In the genomic region with DNA sequence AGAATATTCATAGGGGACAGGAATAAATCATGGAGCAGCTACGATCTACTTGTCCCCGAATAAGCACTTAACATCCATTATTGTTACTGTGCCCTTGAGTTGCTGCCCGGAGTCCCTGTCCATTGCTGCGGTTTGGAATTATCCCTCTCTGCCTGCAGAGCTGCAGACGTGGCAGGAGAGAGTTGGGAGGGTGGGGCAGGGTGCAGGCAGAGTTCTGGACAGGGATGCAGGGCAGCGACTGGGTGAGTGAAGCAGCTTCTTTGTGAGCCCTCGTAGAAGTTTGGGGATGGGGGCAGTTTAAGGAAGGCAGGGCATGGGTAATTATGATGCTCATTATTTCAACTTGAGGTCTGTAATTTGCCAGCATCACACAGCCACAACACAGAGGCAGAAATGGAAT, we compare ENCODE assay signal across 9 cellular contexts. TPM values are rescaled to one million over a fixed set of nuclear protein-coding genes. Genes with fewer than 3 reads are reported as not detected.
DNase-seq lines count a peak whose midpoint lies in the region; ATAC-seq and TF ChIP-seq lines count a peak whose summit lies in the region.
"Had no signal": no experiment of that assay in that cellular context is flagged by ENCODE, and none has a peak within 500 bp of the region (broad histone marks: within the 10 kb centered on the region; RNA-seq: fewer than 3 reads in every experiment).

No MANE protein-coding gene starts in this region.

- no peak overlapping the region for H3K9ac ChIP-seq in MM.1S (ENCODE audit: low read length)

- H3F3A ChIP-seq in MM.1S (ENCODE audit: insufficient read depth, low read length): no peaks in the 10 kb centered on the region

- 37 to 43% methylated on average over 3 to 7 of the region's 7 CpGs for WGBS in transverse colon (ENCODE audit: low coverage in 1 of 2), 2 donors

- H3K36me3 ChIP-seq in BE2C (no peaks in the 10 kb centered on the region), MM.1S (replicated peaks; ENCODE audit: insufficient read depth, low read length) (no peaks in the 10 kb centered on the region), transverse colon (no peaks in the 10 kb centered on the region), MG63 (no peaks in the 10 kb centered on the region)

- DNase-seq in BE2C (no peak), MM.1S (no peak), foreskin keratinocyte (no peak), mucosa of gallbladder (ENCODE audit: low spot score) (no peak), transverse colon (no peak), MG63 (no peak)
- DNase-seq in effector CD8-positive, alpha-beta T cell (lab: John Stamatoyannopoulos, UW): no peak

- H3K9me3 ChIP-seq in BE2C (no peaks in the 10 kb centered on the region), MM.1S (replicated peaks; ENCODE audit: insufficient read depth, low read length) (no peaks in the 10 kb centered on the region), transverse colon (no peaks in the 10 kb centered on the region), MG63 (no peaks in the 10 kb centered on the region)

- H3K4me1 ChIP-seq in BE2C: peaks cover 16% of the 10 kb centered on the region
- H3K4me1 ChIP-seq in MM.1S (ENCODE audit: low read length): no peaks in the 10 kb centered on the region
- no peaks in the 10 kb centered on the region for H3K4me1 ChIP-seq in foreskin keratinocyte
- H3K4me1 ChIP-seq in transverse colon: peaks cover 0 to 23% (median 5%) of the 10 kb centered on the region in 4 donors

- no peak for TF ChIP-seq POLR2A in transverse colon (IDR thresholded peaks at IDR 0.05)

- no peaks in the 10 kb centered on the region for H3K27me3 ChIP-seq in BE2C
- no peaks in the 10 kb centered on the region for H3K27me3 ChIP-seq in MM.1S (replicated peaks; ENCODE audit: insufficient read depth, low read length)
- H3K27me3 ChIP-seq in foreskin keratinocyte: no peaks in the 10 kb centered on the region
- H3K27me3 ChIP-seq in transverse colon: no peaks in the 10 kb centered on the region
- H3K27me3 ChIP-seq in MG63: no peaks in the 10 kb centered on the region

- peak; percentile 7 for ATAC-seq in GM19463 (IDR thresholded peaks at IDR 0.05; ENCODE audit: unreplicated experiment)
- peak; percentile 18 for ATAC-seq in foreskin keratinocyte

- TF ChIP-seq CTCF in BE2C (IDR thresholded peaks at IDR 0.05; ENCODE audit: low read depth, low read length): no peak
- TF ChIP-seq CTCF in MM.1S (IDR thresholded peaks at IDR 0.05; ENCODE audit: low read length): no peak
- TF ChIP-seq CTCF in foreskin keratinocyte (conservative IDR thresholded peaks at IDR 0.05): no peak
- TF ChIP-seq CTCF in transverse colon (IDR thresholded peaks at IDR 0.05): no peak

- in situ Hi-C loops in transverse colon (cut with MboI; ENCODE audit: low pct_ligation_motif_present in 1 of 4, low pct_unique_long_range_greater_than_20kb in 1 of 4, low sequenced_read_pairs in 3 of 4): loop anchor here (5.0 to 25.0 kb wide), 3 partner anchors 180 to 490 kb away; a partner anchor contains a TSS

- H3K4me3 ChIP-seq in BE2C (ENCODE audit: low read depth, low read length) (peak overlapping the region; percentile 45), MM.1S (ENCODE audit: low read length) (no peak overlapping the region), transverse colon (no peak overlapping the region), MG63 (no peak overlapping the region)
- H3K4me3 ChIP-seq: skin epidermis had no signal

- no peaks in the 10 kb centered on the region for H4K20me1 ChIP-seq in MM.1S (ENCODE audit: insufficient read depth, low read length)

- no peaks in the 10 kb centered on the region for H3K9me2 ChIP-seq in MM.1S (replicated peaks; ENCODE audit: insufficient read depth, low read length)

- H2AFZ ChIP-seq in MM.1S (ENCODE audit: low read length): 0 out of 2 replicates have a peak overlapping the region, but pooled peaks have one; percentile 40

- H3K27ac ChIP-seq in MM.1S (ENCODE audit: low read length): no peak overlapping the region
- H3K27ac ChIP-seq in foreskin keratinocyte: no peak overlapping the region
- no peak overlapping the region for H3K27ac ChIP-seq in transverse colon

- TF ChIP-seq EP300 in transverse colon (IDR thresholded peaks at IDR 0.05; ENCODE audit: low read depth): no peak

- intact Hi-C loops in transverse colon (cut with DNase I; ENCODE audit: low total_unique reads): loop anchor here (5.0 kb wide), 1 partner anchor 180 kb away; no protein-coding TSS in a partner anchor

- H3K4me2 ChIP-seq in MM.1S (ENCODE audit: low read depth, low read length): peak overlapping the region; percentile 25; the same call in 1 of the 2 replicates

- no peaks in the 10 kb centered on the region for H3K79me2 ChIP-seq in MM.1S (ENCODE audit: low read length)

RNA-seq across cellular contexts. Expression of a gene that starts 52.6 kb away (rescaled TPM):
- polyA plus RNA-seq in BE2C (2012; ENCODE audit: insufficient read depth, insufficient read length, low read depth): 6.8 TPM
- total RNA-seq in foreskin keratinocyte (119 and 228 TPM in 2 replicates), mucosa of gallbladder (41.3 TPM), transverse colon (10 to 100 TPM; 10.8 to 39.4 (median 17.5) TPM)
- polyA plus RNA-seq in foreskin keratinocyte: 15.9 and 28.9 TPM in 2 replicates
- not detected in 2 replicates for total RNA-seq in MG63 (2014; rRNA removed; shearing (Covaris generic); ENCODE audit: low replicate concordance)

Comparison
In these comparisons a context has a peak if more than half of its experiments do, and no peak if none do; other contexts are left out.
1. RNA of a gene that starts 52.6 kb away (total RNA-seq): 119 to 228 TPM in foreskin keratinocyte, 41.3 TPM in mucosa of gallbladder (single experiment) and 10.8 to 39.4 TPM in transverse colon; not detected in MG63; every median in the first group is over 10 times any median in the second.